Comparison of ENCODE assay signal across 19 cellular contexts in genomic region chr2:237453671-237454070, GRCh38. TPM values are rescaled to one million over a fixed set of nuclear protein-coding genes. Genes with fewer than 3 reads are reported as not detected.
"Had no signal": no experiment of that assay in that cellular context is flagged by ENCODE, and none has a peak within 500 bp of the region (broad histone marks: within the 10 kb centered on the region; RNA-seq: fewer than 3 reads in every experiment).

No MANE protein-coding gene starts in this region.

- H3K36me3 Mint-ChIP-seq: mesothelial cell of epicardium; natural killer cell treated with Interleukin-12 subunit alpha and Interleukin-12 subunit beta and Interleukin-15 and Interleukin-18, amount 100 ng/mL, for 72 hours had no signal

- H3K4me1 Mint-ChIP-seq: endodermal cell had no signal

- H3K27ac ChIP-seq: body of pancreas, epithelial cell of prostate, lower lobe of right lung had no signal

- DNase-seq: activated CD4-positive, alpha-beta T cell treated with anti-CD3 and anti-CD28 coated beads, Interleukin-2, amount 50 U/mL, for 4 hours; activated naive CD4-positive, alpha-beta T cell treated with anti-CD3 and anti-CD28 coated beads for 36 hours; activated T-cell treated with anti-CD3 and anti-CD28 coated beads for 4 hours; body of pancreas; endodermal cell; hypothalamus; lower lobe of right lung; sigmoid colon; stimulated activated CD4-positive, alpha-beta T cell treated with anti-CD3 and anti-CD28 coated beads, Interleukin-4, amount 100 ng/mL, for 4 hours; stimulated activated naive CD4-positive, alpha-beta T cell had no signal

- H3K27ac Mint-ChIP-seq: activated naive CD4-positive, alpha-beta T cell treated with anti-CD3 and anti-CD28 coated beads for 36 hours; activated T-helper 2 cell treated with anti-CD3 and anti-CD28 coated beads, Interferon-gamma antibody, Interleukin-2, Interleukin-4, amounts not matched to agents 10 μg/mL and 5 μg/mL and 100 μg/mL, durations not matched to agents 14 hours and 24 hours and 36 hours; endodermal cell; mesothelial cell of epicardium; natural killer cell treated with Interleukin-12 subunit alpha and Interleukin-12 subunit beta and Interleukin-15 and Interleukin-18, amount 100 ng/mL, for 72 hours; T-helper 2 cell treated with Interferon-gamma antibody and Interleukin-4, amounts not matched to agents 5 μg/mL and 100 μg/mL, for 36 hours had no signal

- H3K27me3 ChIP-seq: body of pancreas, sigmoid colon had no signal

- FAIRE-seq: colon, TTC549 had no signal

- H3K4me3 Mint-ChIP-seq: activated naive CD4-positive, alpha-beta T cell treated with anti-CD3 and anti-CD28 coated beads for 36 hours; endodermal cell; mesothelial cell of epicardium; natural killer cell treated with Interleukin-12 subunit alpha and Interleukin-12 subunit beta and Interleukin-15 and Interleukin-18, amount 100 ng/mL, for 72 hours; T-helper 2 cell treated with Interferon-gamma antibody and Interleukin-4, amounts not matched to agents 5 μg/mL and 100 μg/mL, for 36 hours had no signal

- H3K36me3 ChIP-seq: lower lobe of right lung, sigmoid colon had no signal

- ATAC-seq: body of pancreas; lower lobe of right lung; natural killer cell treated with Interleukin-12 subunit alpha and Interleukin-12 subunit beta and Interleukin-15 and Interleukin-18, amount 100 ng/mL, for 72 hours had no signal

- H3K9me3 ChIP-seq: body of pancreas, lower lobe of right lung, sigmoid colon had no signal

- H3K4me3 ChIP-seq: body of pancreas, lower lobe of right lung, sigmoid colon had no signal

- H3K9me3 Mint-ChIP-seq: activated naive CD4-positive, alpha-beta T cell treated with anti-CD3 and anti-CD28 coated beads for 36 hours; T-helper 2 cell treated with Interferon-gamma antibody and Interleukin-4, amounts not matched to agents 5 μg/mL and 100 μg/mL, for 36 hours had no signal

RNA-seq across cellular contexts. Expression of gene MLPH, which starts 33.4 kb away (rescaled TPM):
- total RNA-seq: activated CD8-positive, alpha-beta memory T cell treated with anti-CD3 and anti-CD28 coated beads for 36 hours; activated naive CD4-positive, alpha-beta T cell treated with anti-CD3 and anti-CD28 coated beads for 36 hours; activated T-helper 2 cell treated with anti-CD3 and anti-CD28 coated beads, Interferon-gamma antibody, Interleukin-2, Interleukin-4, amounts not matched to agents 10 μg/mL and 5 μg/mL and 100 μg/mL, durations not matched to agents 14 hours and 24 hours and 36 hours; natural killer cell treated with Interleukin-12 subunit alpha and Interleukin-12 subunit beta and Interleukin-15 and Interleukin-18, amount 100 ng/mL, for 72 hours had no signal

RNA-seq across cellular contexts. Expression of gene COL6A3, which starts 39.7 kb away (rescaled TPM):
- polyA plus RNA-seq: keratinocyte had no signal
